Comparison of ENCODE assay signal across 8 cellular contexts in genomic region chr11:128757235-128757711, GRCh38.
A peak's percentile ranks its signal among the peaks of the same experiment; 100 is the strongest.
DNase-seq lines count a peak whose midpoint lies in the region; FAIRE-seq and TF ChIP-seq lines count a peak whose summit lies in the region.

No MANE protein-coding gene starts in this region.

- H3K4me2 ChIP-seq in Loucy (ENCODE audit: low read depth, low read length, poor library complexity, severe bottlenecking), result no peak overlapping the region

- H3K9me3 Mint-ChIP-seq in glutamatergic neuron (ENCODE audit: unreplicated experiment), result peaks cover 4% of the 10 kb centered on the region

- DNase-seq in GM12891 (ENCODE audit: insufficient read length, low spot score), result peak; percentile 51
- peak; percentile 37 for DNase-seq in H54 (ENCODE audit: insufficient read length, low spot score)
- DNase-seq in activated CD8-positive, alpha-beta memory T cell treated with anti-CD3 and anti-CD28 coated beads for 24 hours, result peak; percentile 79
- DNase-seq in fibroblast of mammary gland (ENCODE audit: low read depth), result peak; percentile 34
- peak; percentile 79 for DNase-seq in stimulated activated CD4-positive, alpha-beta T cell treated with anti-CD3 and anti-CD28 coated beads, Interleukin-4, amount 100 ng/mL, for 24 hours
- DNase-seq in glutamatergic neuron, result no peak
- DNase-seq in inferior parietal cortex (ENCODE audit: extremely low spot score), result no peak

- H3K9ac ChIP-seq in Loucy (ENCODE audit: low read depth, low read length, poor library complexity, severe bottlenecking), result no peak overlapping the region

- peaks cover 4% of the 10 kb centered on the region for H3K27me3 Mint-ChIP-seq in glutamatergic neuron (ENCODE audit: unreplicated experiment)

- H2AFZ ChIP-seq in Loucy (ENCODE audit: low read length), result no peak overlapping the region

- H3K36me3 Mint-ChIP-seq in glutamatergic neuron (ENCODE audit: unreplicated experiment), result no peaks in the 10 kb centered on the region

- H3K4me3 ChIP-seq in Loucy (ENCODE audit: low read length, poor library complexity, severe bottlenecking), result no peak overlapping the region
- no peak overlapping the region for H3K4me3 ChIP-seq in fibroblast of mammary gland (ENCODE audit: control insufficient read depth, low read depth, low read length)

- H4K20me1 ChIP-seq in Loucy (ENCODE audit: insufficient read depth, low read length, poor library complexity, severe bottlenecking), result peaks cover 36% of the 10 kb centered on the region

- peaks cover 93% of the 10 kb centered on the region for H3K79me2 ChIP-seq in Loucy (ENCODE audit: insufficient read depth, low read length)

- no peaks in the 10 kb centered on the region for H3K27me3 ChIP-seq in Loucy (ENCODE audit: insufficient read depth, low read length, poor library complexity, severe bottlenecking)

- no peak for TF ChIP-seq POLR2A in GM12891 (IDR thresholded peaks at IDR 0.05; ENCODE audit: low read depth, low read length)
- TF ChIP-seq POLR2A in H54 (IDR thresholded peaks at IDR 0.05; ENCODE audit: low read depth, low read length), result no peak

- no peak overlapping the region for H3K27ac Mint-ChIP-seq in glutamatergic neuron (ENCODE audit: unreplicated experiment)

- no peaks in the 10 kb centered on the region for H3K9me2 ChIP-seq in Loucy (replicated peaks; ENCODE audit: low read depth, low read length)

- peaks cover 27% of the 10 kb centered on the region for H3K4me1 ChIP-seq in Loucy (ENCODE audit: insufficient read depth, low read length, poor library complexity, severe bottlenecking)

- peak; percentile 99 for FAIRE-seq in GM12891 (lab: Jason Lieb, UNC)
- FAIRE-seq in H54 (lab: Jason Lieb, UNC), result no peak

- no peaks in the 10 kb centered on the region for H3K9me3 ChIP-seq in Loucy (ENCODE audit: insufficient read depth, low read depth, low read length)

- no peaks in the 10 kb centered on the region for H3F3A ChIP-seq in Loucy (ENCODE audit: low read depth)

- TF ChIP-seq CTCF in Loucy (conservative IDR thresholded peaks at IDR 0.05; ENCODE audit: low read length) (peak; percentile 91), fibroblast of mammary gland (conservative IDR thresholded peaks at IDR 0.05; ENCODE audit: control insufficient read depth, insufficient read depth, low read depth, low read length) (peak; percentile 29), glutamatergic neuron (IDR thresholded peaks at IDR 0.05; ENCODE audit: partially characterized antibody, unreplicated experiment) (no peak)

- no peak overlapping the region for H3K4me3 Mint-ChIP-seq in glutamatergic neuron (ENCODE audit: unreplicated experiment)

- H3K4me1 Mint-ChIP-seq in glutamatergic neuron (ENCODE audit: low read depth, unreplicated experiment), result peaks cover 9% of the 10 kb centered on the region

- H3K36me3 ChIP-seq in Loucy (ENCODE audit: insufficient read depth, low read length), result peaks cover 66% of the 10 kb centered on the region; the same call in 1 of the 2 replicates

TF ChIP-seq in GM12891, 5 proteins besides CTCF, POLR2A, EP300 and RAD21:
- TF ChIP-seq TAF1 (IDR thresholded peaks at IDR 0.05; ENCODE audit: low read depth, low read length) (no peak), SPI1 (IDR thresholded peaks at IDR 0.05; ENCODE audit: low read depth, low read length) (peak; percentile 72)
TF ChIP-seq in GM12891: peak in this region for 1.

Comparison
In these comparisons a context has a peak if more than half of its experiments do, and no peak if none do; other contexts are left out.
1. DNase-seq: peak in GM12891 (single experiment), H54 (single experiment), activated CD8-positive, alpha-beta memory T cell treated with anti-CD3 and anti-CD28 coated beads for 24 hours (single experiment), fibroblast of mammary gland (single experiment) and stimulated activated CD4-positive, alpha-beta T cell treated with anti-CD3 and anti-CD28 coated beads, Interleukin-4, amount 100 ng/mL, for 24 hours (single experiment); none in glutamatergic neuron (single experiment) and inferior parietal cortex (single experiment).